In genomic region chr17:39069114-39069756, GRCh38 we compare ENCODE assay signal across 8 cellular contexts.
DNase-seq lines count a peak whose midpoint lies in the region; ATAC-seq and TF ChIP-seq lines count a peak whose summit lies in the region.

No MANE protein-coding gene starts in this region.

- ATAC-seq in GM18498 (IDR thresholded peaks at IDR 0.05; ENCODE audit: unreplicated experiment): no peak

- H3K79me2 ChIP-seq in SU-DHL-6 (ENCODE audit: insufficient read depth, low read length) (no peaks in the 10 kb centered on the region), neural progenitor cell (ENCODE audit: low read depth) (no peaks in the 10 kb centered on the region)

- H3K4me3 ChIP-seq in SU-DHL-6 (ENCODE audit: insufficient read depth, low read length, poor library complexity, severe bottlenecking) (no peak overlapping the region), neural progenitor cell (no peak overlapping the region)

- peaks cover 7% of the 10 kb centered on the region for H3K36me3 Mint-ChIP-seq in activated naive CD4-positive, alpha-beta T cell treated with anti-CD3 and anti-CD28 coated beads, Interleukin-2, amount 10 ng/mL, durations not matched to agents 7 days and 5 days
- no peaks in the 10 kb centered on the region for H3K36me3 Mint-ChIP-seq in neural progenitor cell

- no peak overlapping the region for H2AFZ ChIP-seq in SU-DHL-6 (ENCODE audit: low read depth, low read length, severe bottlenecking)
- H2AFZ ChIP-seq in neural progenitor cell (replicated peaks): no peak overlapping the region

- H3K9me3 Mint-ChIP-seq in activated naive CD4-positive, alpha-beta T cell treated with anti-CD3 and anti-CD28 coated beads, Interleukin-2, amount 10 ng/mL, durations not matched to agents 7 days and 5 days: no peaks in the 10 kb centered on the region
- H3K9me3 Mint-ChIP-seq in neural progenitor cell: no peaks in the 10 kb centered on the region

- H3K27me3 Mint-ChIP-seq in activated naive CD4-positive, alpha-beta T cell treated with anti-CD3 and anti-CD28 coated beads, Interleukin-2, amount 10 ng/mL, durations not matched to agents 7 days and 5 days: peaks cover 13% of the 10 kb centered on the region
- H3K27me3 Mint-ChIP-seq in neural progenitor cell (ENCODE audit: insufficient read depth, low read depth): peaks cover 5% of the 10 kb centered on the region

- no peaks in the 10 kb centered on the region for H3K36me3 ChIP-seq in SU-DHL-6 (ENCODE audit: low read length)
- H3K36me3 ChIP-seq in neural progenitor cell: no peaks in the 10 kb centered on the region

- H3K9me3 ChIP-seq in SU-DHL-6 (ENCODE audit: insufficient read depth, low read length): no peaks in the 10 kb centered on the region
- H3K9me3 ChIP-seq in neural progenitor cell (ENCODE audit: low read depth): no peaks in the 10 kb centered on the region

- H3K4me2 ChIP-seq in SU-DHL-6 (ENCODE audit: low read depth, low read length, poor library complexity, severe bottlenecking) (no peak overlapping the region), neural progenitor cell (no peak overlapping the region)

- H3K4me1 Mint-ChIP-seq in activated naive CD4-positive, alpha-beta T cell treated with anti-CD3 and anti-CD28 coated beads, Interleukin-2, amount 10 ng/mL, durations not matched to agents 7 days and 5 days: peaks cover 25% of the 10 kb centered on the region
- H3K4me1 Mint-ChIP-seq in neural progenitor cell: peaks cover 29% of the 10 kb centered on the region

- H3K4me1 ChIP-seq in neural progenitor cell: peaks cover 9% of the 10 kb centered on the region

- no peak overlapping the region for H3K27ac ChIP-seq in SU-DHL-6 (ENCODE audit: low read depth, low read length)
- H3K27ac ChIP-seq in neural progenitor cell: no peak overlapping the region

- CTCF ChIA-PET in activated naive CD4-positive, alpha-beta T cell treated with anti-CD3 and anti-CD28 coated beads, Interleukin-2, amount 10 ng/mL, durations not matched to agents 7 days and 5 days (lab: Charles Lee): interaction anchor here (1.0 to 1.4 kb wide), 2 partner anchors 84 to 86 kb away, joined by 3 read pairs; no protein-coding TSS in a partner anchor

- H3K27me3 ChIP-seq in SU-DHL-6 (ENCODE audit: low read length) (no peaks in the 10 kb centered on the region), neural progenitor cell (no peaks in the 10 kb centered on the region)

- H3F3A ChIP-seq in SU-DHL-6 (ENCODE audit: insufficient read depth) (no peaks in the 10 kb centered on the region), neural progenitor cell (ENCODE audit: low read depth) (no peaks in the 10 kb centered on the region)

- H4K20me1 ChIP-seq in SU-DHL-6 (ENCODE audit: low read depth, low read length) (no peaks in the 10 kb centered on the region), neural progenitor cell (ENCODE audit: low read depth) (no peaks in the 10 kb centered on the region)

- H3K27ac Mint-ChIP-seq in activated naive CD4-positive, alpha-beta T cell treated with anti-CD3 and anti-CD28 coated beads, Interleukin-2, amount 10 ng/mL, durations not matched to agents 7 days and 5 days: no peak overlapping the region
- H3K27ac Mint-ChIP-seq in neural progenitor cell: no peak overlapping the region

- H3K9ac ChIP-seq in SU-DHL-6 (ENCODE audit: low read length): no peak overlapping the region
- H3K9ac ChIP-seq in neural progenitor cell: no peak overlapping the region

- TF ChIP-seq CTCF in SU-DHL-6 (IDR thresholded peaks at IDR 0.05; ENCODE audit: insufficient read depth, low read length, poor library complexity, severe bottlenecking) (peak; percentile 53), neural progenitor cell (IDR thresholded peaks at IDR 0.05) (peak; percentile 69)

- H3K4me3 Mint-ChIP-seq in activated naive CD4-positive, alpha-beta T cell treated with anti-CD3 and anti-CD28 coated beads, Interleukin-2, amount 10 ng/mL, durations not matched to agents 7 days and 5 days: no peak overlapping the region
- no peak overlapping the region for H3K4me3 Mint-ChIP-seq in neural progenitor cell

- DNase-seq in activated naive CD4-positive, alpha-beta T cell treated with anti-CD3 and anti-CD28 coated beads, Interleukin-2, amount 10 ng/mL, durations not matched to agents 7 days and 5 days: peak; percentile 47
- DNase-seq in activated naive CD4-positive, alpha-beta T cell treated with anti-CD3 and anti-CD28 coated beads, Interleukin-2, amount 50 U/mL, for 16 hours: no peak
- DNase-seq in M059J (ENCODE audit: low read depth): peak; percentile 57
- peak; percentile 70 for DNase-seq in fibroblast of peridontal ligament (ENCODE audit: extremely low read depth)
- DNase-seq in neural progenitor cell (ENCODE audit: low spot score): peak; percentile 74
- DNase-seq in amniotic stem cell (lab: John Stamatoyannopoulos, UW): no peak

- H3K9me2 ChIP-seq in SU-DHL-6 (replicated peaks; ENCODE audit: insufficient read depth, low read length): no peaks in the 10 kb centered on the region

Comparison
In these comparisons a context has a peak if more than half of its experiments do, and no peak if none do; other contexts are left out.
1. DNase-seq: peak in activated naive CD4-positive, alpha-beta T cell treated with anti-CD3 and anti-CD28 coated beads, Interleukin-2, amount 10 ng/mL, durations not matched to agents 7 days and 5 days (single experiment), M059J (single experiment), fibroblast of peridontal ligament (single experiment) and neural progenitor cell (single experiment); none in activated naive CD4-positive, alpha-beta T cell treated with anti-CD3 and anti-CD28 coated beads, Interleukin-2, amount 50 U/mL, for 16 hours (single experiment) and amniotic stem cell (single experiment).